Comparison of ENCODE assay signal across 12 cellular contexts in the genomic region with DNA sequence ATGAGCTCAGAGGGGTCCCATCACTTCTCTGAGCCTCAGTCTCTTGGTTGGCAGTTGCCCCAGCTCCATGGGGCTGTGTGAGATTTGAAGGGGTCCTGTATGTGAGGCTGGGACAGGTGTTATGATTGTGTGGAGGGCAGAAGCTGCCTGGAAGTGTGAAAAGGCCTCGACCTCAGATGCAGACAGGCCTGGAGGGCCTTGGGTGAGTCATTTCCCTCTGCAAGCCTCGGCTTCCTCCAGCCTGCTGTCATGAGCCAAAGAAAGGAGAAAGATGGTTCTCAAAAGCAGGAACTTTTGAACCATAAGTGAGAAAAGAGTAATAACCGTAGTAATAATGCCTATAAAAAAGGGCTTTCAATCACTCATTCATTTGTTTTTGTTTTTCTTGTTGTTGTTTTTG. TPM values are rescaled to one million over a fixed set of nuclear protein-coding genes. Genes with fewer than 3 reads are reported as not detected.
A peak's percentile ranks its signal among the peaks of the same experiment; 100 is the strongest.
DNase-seq lines count a peak whose midpoint lies in the region; ATAC-seq and TF ChIP-seq lines count a peak whose summit lies in the region.
"Had no signal": no experiment of that assay in that cellular context is flagged by ENCODE, and none has a peak within 500 bp of the region (broad histone marks: within the 10 kb centered on the region; RNA-seq: fewer than 3 reads in every experiment).

No MANE protein-coding gene starts in this region.

- H3K9me3 Mint-ChIP-seq in activated CD4-positive, alpha-beta T cell treated with anti-CD3 and anti-CD28 coated beads, Interleukin-2, amount 10 ng/mL, durations not matched to agents 24 days and 14 days, result no peaks in the 10 kb centered on the region
- H3K9me3 Mint-ChIP-seq in chondrocyte (ENCODE audit: low read depth), result no peaks in the 10 kb centered on the region

- peak; percentile 61 for DNase-seq in activated CD4-positive, alpha-beta T cell treated with anti-CD3 and anti-CD28 coated beads, Interleukin-2, amount 10 ng/mL, durations not matched to agents 24 days and 14 days
- no peak for DNase-seq in activated CD4-positive, alpha-beta T cell treated with anti-CD3 and anti-CD28 coated beads, Interleukin-2, amount 50 U/mL, for 1 hour
- DNase-seq in PC-3, result peak; percentile 68
- DNase-seq in chondrocyte (ENCODE audit: low spot score), result no peak
- DNase-seq in renal cortical epithelial cell (ENCODE audit: low read depth), result peak; percentile 27
- no peak for DNase-seq in OCI-M2 (lab: John Stamatoyannopoulos, UW; ENCODE audit: unreplicated experiment)
- no peak for DNase-seq in T-helper 9 cell
- DNase-seq: ACHN; activated T-cell treated with anti-CD3 and anti-CD28 coated beads, Interleukin-2, amount 50 U/mL, for 1 hour; foreskin melanocyte had no signal

- no TSS peak for BruUV-seq in PC-3 (replicated peaks; lab: Mats Ljungman, UMichigan)

- H3K4me2 ChIP-seq in PC-3 (ENCODE audit: low read length), result peak overlapping the region; percentile 51

- no peak overlapping the region for H3K27ac Mint-ChIP-seq in activated CD4-positive, alpha-beta T cell treated with anti-CD3 and anti-CD28 coated beads, Interleukin-2, amount 10 ng/mL, durations not matched to agents 24 days and 14 days
- peak overlapping the region; percentile 49 for H3K27ac Mint-ChIP-seq in chondrocyte (ENCODE audit: unreplicated experiment)

- H3K4me3 ChIP-seq in PC-3 (ENCODE audit: low read length), result no peak overlapping the region
- H3K4me3 ChIP-seq: thoracic aorta had no signal

- H3F3A ChIP-seq in PC-3 (ENCODE audit: low read length, unreplicated experiment), result no peaks in the 10 kb centered on the region

- H3K9me2 ChIP-seq in PC-3 (replicated peaks; ENCODE audit: low read length), result no peaks in the 10 kb centered on the region

- H3K4me1 Mint-ChIP-seq in activated CD4-positive, alpha-beta T cell treated with anti-CD3 and anti-CD28 coated beads, Interleukin-2, amount 10 ng/mL, durations not matched to agents 24 days and 14 days, result peaks cover 6% of the 10 kb centered on the region
- peaks cover 20% of the 10 kb centered on the region for H3K4me1 Mint-ChIP-seq in chondrocyte (ENCODE audit: low read depth)

- intact Hi-C loops in activated CD4-positive, alpha-beta T cell treated with anti-CD3 and anti-CD28 coated beads, Interleukin-2, amount 10 ng/mL, durations not matched to agents 24 days and 14 days (cut with micrococcal nuclease), result no loop called here
- intact Hi-C loops in PC-3 (cut with micrococcal nuclease), result no loop called here

- peaks cover 19% of the 10 kb centered on the region for H3K4me1 ChIP-seq in PC-3 (ENCODE audit: insufficient read depth, low read length)

- H3K4me3 Mint-ChIP-seq in activated CD4-positive, alpha-beta T cell treated with anti-CD3 and anti-CD28 coated beads, Interleukin-2, amount 10 ng/mL, durations not matched to agents 24 days and 14 days, result no peak overlapping the region
- no peak overlapping the region for H3K4me3 Mint-ChIP-seq in chondrocyte (ENCODE audit: unreplicated experiment)

- peak overlapping the region; percentile 44 for H3K27ac ChIP-seq in PC-3 (ENCODE audit: low read length)
- H3K27ac ChIP-seq: thoracic aorta had no signal

- H3K27me3 Mint-ChIP-seq in activated CD4-positive, alpha-beta T cell treated with anti-CD3 and anti-CD28 coated beads, Interleukin-2, amount 10 ng/mL, durations not matched to agents 24 days and 14 days, result no peaks in the 10 kb centered on the region
- H3K27me3 Mint-ChIP-seq in chondrocyte (ENCODE audit: low read depth), result no peaks in the 10 kb centered on the region

- no peaks in the 10 kb centered on the region for H4K20me1 ChIP-seq in PC-3 (ENCODE audit: low read length)

- peak; percentile 75 for ATAC-seq in PC-3
- ATAC-seq in HG02642 (IDR thresholded peaks at IDR 0.05; ENCODE audit: poor library complexity, unreplicated experiment), result no peak

- H3K9me3 ChIP-seq in PC-3 (ENCODE audit: low read length), result no peaks in the 10 kb centered on the region
- H3K9me3 ChIP-seq: thoracic aorta had no signal

- H3K36me3 Mint-ChIP-seq in activated CD4-positive, alpha-beta T cell treated with anti-CD3 and anti-CD28 coated beads, Interleukin-2, amount 10 ng/mL, durations not matched to agents 24 days and 14 days (ENCODE audit: low read depth), result no peaks in the 10 kb centered on the region
- H3K36me3 Mint-ChIP-seq in chondrocyte (ENCODE audit: low read depth), result no peaks in the 10 kb centered on the region

- H3K27me3 ChIP-seq in PC-3 (ENCODE audit: low read length), result no peaks in the 10 kb centered on the region

- no peak overlapping the region for H2AFZ ChIP-seq in PC-3 (ENCODE audit: low read length)

- H3K79me2 ChIP-seq in PC-3 (ENCODE audit: low read length), result no peaks in the 10 kb centered on the region

- POLR2A ChIA-PET in PC-3 (lab: Charles Lee; ENCODE audit: unreplicated experiment), result no interaction called here

- CTCF ChIA-PET in PC-3 (lab: Charles Lee), result interaction anchor here (0.7 kb wide), 1 partner anchor 234 kb away, joined by 4 read pairs; no protein-coding TSS in a partner anchor

- no peak for TF ChIP-seq CTCF in PC-3 (conservative IDR thresholded peaks at IDR 0.05; ENCODE audit: low read depth, low read length)
- TF ChIP-seq CTCF in chondrocyte (IDR thresholded peaks at IDR 0.05), result no peak

- H3K36me3 ChIP-seq in PC-3 (ENCODE audit: low read depth, low read length), result no peaks in the 10 kb centered on the region
- H3K36me3 ChIP-seq: thoracic aorta had no signal

- H3K9ac ChIP-seq in PC-3 (ENCODE audit: low read length), result no peak overlapping the region

RNA-seq across cellular contexts. Expression of a gene that starts 37.5 kb away (rescaled TPM):
- total RNA-seq in activated CD4-positive, alpha-beta T cell treated with anti-CD3 and anti-CD28 coated beads, Interleukin-2, amount 10 ng/mL, durations not matched to agents 24 days and 14 days, result 1.6 and 2.3 TPM in 2 replicates
- total RNA-seq in PC-3 (2014; rRNA removed), result 5.4 and 6.2 TPM in 2 replicates
- total RNA-seq in chondrocyte, result 4.9 to 15.1 TPM (median 6.1 TPM) in 3 replicates
- total RNA-seq in renal cortical epithelial cell, result 0.52 and 2.7 TPM in 2 replicates

Comparison
In these comparisons a context has a peak if more than half of its experiments do, and no peak if none do; other contexts are left out.
1. DNase-seq: peak in activated CD4-positive, alpha-beta T cell treated with anti-CD3 and anti-CD28 coated beads, Interleukin-2, amount 10 ng/mL, durations not matched to agents 24 days and 14 days (single experiment), PC-3 (single experiment) and renal cortical epithelial cell (single experiment); none in activated CD4-positive, alpha-beta T cell treated with anti-CD3 and anti-CD28 coated beads, Interleukin-2, amount 50 U/mL, for 1 hour (single experiment), chondrocyte (single experiment), OCI-M2 (single experiment) and T-helper 9 cell (single experiment).